ENCODE assay signal across 15 cellular contexts in the genomic region with DNA sequence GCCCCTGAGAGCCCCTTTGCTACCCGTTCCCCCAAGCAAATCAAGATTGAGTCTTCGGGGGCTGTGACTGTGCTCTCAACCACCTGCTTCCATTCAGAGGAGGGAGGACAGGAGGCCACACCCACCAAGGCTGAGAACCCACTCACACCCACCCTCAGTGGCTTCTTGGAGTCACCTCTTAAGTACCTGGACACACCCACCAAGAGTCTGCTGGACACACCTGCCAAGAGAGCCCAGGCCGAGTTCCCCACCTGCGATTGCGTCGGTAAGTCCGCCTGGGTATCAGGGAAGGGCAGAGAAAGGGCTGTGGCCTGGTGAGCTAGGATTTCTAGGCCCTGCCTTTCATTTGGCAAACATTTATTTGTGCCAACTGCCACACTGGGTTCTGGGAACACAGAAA.
DNase-seq lines count a peak whose midpoint lies in the region; ATAC-seq and TF ChIP-seq lines count a peak whose summit lies in the region.
"Had no signal": no experiment of that assay in that cellular context is flagged by ENCODE, and none has a peak within 500 bp of the region (broad histone marks: within the 10 kb centered on the region; RNA-seq: fewer than 3 reads in every experiment).

No MANE protein-coding gene starts in this region.

- H3K4me1 Mint-ChIP-seq in CD14-positive monocyte (peaks cover 12% of the 10 kb centered on the region), WTC11 (peaks cover 15% of the 10 kb centered on the region)
- H3K4me1 Mint-ChIP-seq in CD4-positive, alpha-beta T cell (ENCODE audit: low read depth): peaks cover 63% of the 10 kb centered on the region
- H3K4me1 Mint-ChIP-seq in stimulated activated memory B cell treated with anti-CD40 and anti-IgM and Interleukin-4, amounts not matched to agents 10 μg/mL and 1 μg/mL and 100 μg/mL, for 72 hours: peaks cover 36% of the 10 kb centered on the region
- H3K4me1 Mint-ChIP-seq in activated T-helper 2 cell treated with anti-CD3 and anti-CD28 coated beads, Interferon-gamma antibody, Interleukin-2, Interleukin-4, amounts not matched to agents 10 μg/mL and 5 μg/mL and 100 μg/mL, durations not matched to agents 14 hours and 24 hours and 36 hours (ENCODE audit: low read depth): peaks cover 18% of the 10 kb centered on the region

- H3K4me1 ChIP-seq in esophagus squamous epithelium: peaks cover 0 to 57% (median 12%) of the 10 kb centered on the region in 3 donors
- H3K4me1 ChIP-seq: SJSA1 had no signal

- H3K9me3 ChIP-seq in CD4-positive, alpha-beta T cell (ENCODE audit: control insufficient read depth, low read length): no peaks in the 10 kb centered on the region
- no peaks in the 10 kb centered on the region for H3K9me3 ChIP-seq in esophagus squamous epithelium
- H3K9me3 ChIP-seq: BLaER1 treated with 17β-estradiol and CSF1 and Interleukin-3, amounts not matched to agents 10 nM and 100 nM; Peyer's patch had no signal

- H3K36me3 ChIP-seq in esophagus squamous epithelium (peaks cover 0 to 36% (median 15%) of the 10 kb centered on the region in 3 donors), H7 (replicated peaks; ENCODE audit: control insufficient read depth, insufficient read depth, low read length) (no peaks in the 10 kb centered on the region; the same call in 1 of the 2 replicates)

- H3K27ac ChIP-seq in CD4-positive, alpha-beta T cell (ENCODE audit: low read depth, low read length): no peak overlapping the region
- peak overlapping the region in 3 of 4 donors; percentile 59 to 76 (median 73) for H3K27ac ChIP-seq in esophagus squamous epithelium
- H3K27ac ChIP-seq: GM23248, Peyer's patch, SJSA1 had no signal

- no peak for DNase-seq in CD14-positive monocyte (ENCODE audit: low spot score)
- DNase-seq in CD4-positive, alpha-beta T cell: no peak
- no peak for DNase-seq in esophagus squamous epithelium (lab: John Stamatoyannopoulos, UW)
- no peak for DNase-seq in WTC11 (ENCODE audit: low spot score)
- DNase-seq in H7: no peak
- no peak for DNase-seq in activated T-helper 2 cell treated with anti-CD3 and anti-CD28 coated beads, Interferon-gamma antibody, Interleukin-2, Interleukin-4, amounts not matched to agents 10 μg/mL and 5 μg/mL and 100 μg/mL, durations not matched to agents 14 hours and 24 hours and 36 hours (ENCODE audit: low spot score)
- DNase-seq: DND-41, GM23248, HCEC 1CT, NCI-H1105, NCI-H1694, Peyer's patch had no signal

- ATAC-seq in CD4-positive, alpha-beta T cell (ENCODE audit: poor library complexity): no peak
- no peak for ATAC-seq in stimulated activated memory B cell treated with anti-CD40 and anti-IgM and Interleukin-4, amounts not matched to agents 10 μg/mL and 1 μg/mL and 100 μg/mL, for 72 hours
- ATAC-seq in WTC11: no peak

- 70 to 100% methylated on average over 3 to 7 of the region's 7 CpGs for WGBS in esophagus squamous epithelium, 2 donors

- no peaks in the 10 kb centered on the region for H3K27me3 ChIP-seq in CD4-positive, alpha-beta T cell (ENCODE audit: control insufficient read depth, insufficient read depth, low read length)
- H3K27me3 ChIP-seq in esophagus squamous epithelium: no peaks in the 10 kb centered on the region
- no peaks in the 10 kb centered on the region for H3K27me3 ChIP-seq in H7 (ENCODE audit: control insufficient read depth, insufficient read depth, low read length)
- H3K27me3 ChIP-seq: BLaER1 treated with 17β-estradiol and CSF1 and Interleukin-3, amounts not matched to agents 10 nM and 100 nM; Peyer's patch; SJSA1 had no signal

- CTCF ChIA-PET in CD4-positive, alpha-beta T cell (lab: Charles Lee): no interaction called here
- CTCF ChIA-PET in WTC11 (lab: Charles Lee): interaction anchor here (0.7 kb wide), 1 partner anchor 202 kb away, joined by 3 read pairs; no protein-coding TSS in a partner anchor

- POLR2A ChIA-PET in CD4-positive, alpha-beta T cell (lab: Charles Lee): no interaction called here
- POLR2A ChIA-PET in WTC11 (lab: Charles Lee): no interaction called here

- H3K9me3 Mint-ChIP-seq in CD14-positive monocyte: no peaks in the 10 kb centered on the region
- no peaks in the 10 kb centered on the region for H3K9me3 Mint-ChIP-seq in CD4-positive, alpha-beta T cell
- H3K9me3 Mint-ChIP-seq in stimulated activated memory B cell treated with anti-CD40 and anti-IgM and Interleukin-4, amounts not matched to agents 10 μg/mL and 1 μg/mL and 100 μg/mL, for 72 hours: no peaks in the 10 kb centered on the region
- H3K9me3 Mint-ChIP-seq in WTC11: no peaks in the 10 kb centered on the region
- H3K9me3 Mint-ChIP-seq in activated T-helper 2 cell treated with anti-CD3 and anti-CD28 coated beads, Interferon-gamma antibody, Interleukin-2, Interleukin-4, amounts not matched to agents 10 μg/mL and 5 μg/mL and 100 μg/mL, durations not matched to agents 14 hours and 24 hours and 36 hours: no peaks in the 10 kb centered on the region

- no peak for TF ChIP-seq POLR2A in esophagus squamous epithelium (IDR thresholded peaks at IDR 0.05)

- H3K27ac Mint-ChIP-seq in CD14-positive monocyte (peak overlapping the region in 4 of 7 donors; percentile 32 to 63 (median 36)), WTC11 (no peak overlapping the region)
- peak overlapping the region; percentile 11 for H3K27ac Mint-ChIP-seq in CD4-positive, alpha-beta T cell
- H3K27ac Mint-ChIP-seq in stimulated activated memory B cell treated with anti-CD40 and anti-IgM and Interleukin-4, amounts not matched to agents 10 μg/mL and 1 μg/mL and 100 μg/mL, for 72 hours: peak overlapping the region; percentile 11
- H3K27ac Mint-ChIP-seq in activated T-helper 2 cell treated with anti-CD3 and anti-CD28 coated beads, Interferon-gamma antibody, Interleukin-2, Interleukin-4, amounts not matched to agents 10 μg/mL and 5 μg/mL and 100 μg/mL, durations not matched to agents 14 hours and 24 hours and 36 hours: no peak overlapping the region

- peaks cover 0 to 3% (median 0%) of the 10 kb centered on the region in 3 donors for H3K27me3 Mint-ChIP-seq in CD14-positive monocyte (ENCODE audit: low read depth in 3 of 3)
- H3K27me3 Mint-ChIP-seq in CD4-positive, alpha-beta T cell: no peaks in the 10 kb centered on the region
- no peaks in the 10 kb centered on the region for H3K27me3 Mint-ChIP-seq in stimulated activated memory B cell treated with anti-CD40 and anti-IgM and Interleukin-4, amounts not matched to agents 10 μg/mL and 1 μg/mL and 100 μg/mL, for 72 hours
- H3K27me3 Mint-ChIP-seq in WTC11 (ENCODE audit: low read depth): no peaks in the 10 kb centered on the region
- no peaks in the 10 kb centered on the region for H3K27me3 Mint-ChIP-seq in activated T-helper 2 cell treated with anti-CD3 and anti-CD28 coated beads, Interferon-gamma antibody, Interleukin-2, Interleukin-4, amounts not matched to agents 10 μg/mL and 5 μg/mL and 100 μg/mL, durations not matched to agents 14 hours and 24 hours and 36 hours (ENCODE audit: low read depth)

- peaks cover 53 to 65% of the 10 kb centered on the region in 2 donors for H3K36me3 Mint-ChIP-seq in CD14-positive monocyte
- peaks cover 33% of the 10 kb centered on the region for H3K36me3 Mint-ChIP-seq in CD4-positive, alpha-beta T cell (ENCODE audit: low read depth)
- H3K36me3 Mint-ChIP-seq in stimulated activated memory B cell treated with anti-CD40 and anti-IgM and Interleukin-4, amounts not matched to agents 10 μg/mL and 1 μg/mL and 100 μg/mL, for 72 hours: peaks cover 41% of the 10 kb centered on the region
- H3K36me3 Mint-ChIP-seq in WTC11: peaks cover 3% of the 10 kb centered on the region; the same call in 1 of the 2 replicates
- H3K36me3 Mint-ChIP-seq in activated T-helper 2 cell treated with anti-CD3 and anti-CD28 coated beads, Interferon-gamma antibody, Interleukin-2, Interleukin-4, amounts not matched to agents 10 μg/mL and 5 μg/mL and 100 μg/mL, durations not matched to agents 14 hours and 24 hours and 36 hours (ENCODE audit: low read depth): peaks cover 39% of the 10 kb centered on the region

- H3K4me3 ChIP-seq in esophagus squamous epithelium (no peak overlapping the region), H7 (ENCODE audit: insufficient read depth, low read depth, low read length) (no peak overlapping the region)
- H3K4me3 ChIP-seq: BLaER1 treated with 17β-estradiol and CSF1 and Interleukin-3, amounts not matched to agents 10 nM and 100 nM; GM23248; Peyer's patch; SJSA1 had no signal

- intact Hi-C loops in CD14-positive monocyte (cut with micrococcal nuclease): no loop called here
- intact Hi-C loops in CD4-positive, alpha-beta T cell (cut with DNase I, micrococcal nuclease): no loop called here
- intact Hi-C loops in esophagus squamous epithelium (cut with DNase I): no loop called here
- intact Hi-C loops in activated T-helper 2 cell treated with anti-CD3 and anti-CD28 coated beads, Interferon-gamma antibody, Interleukin-2, Interleukin-4, amounts not matched to agents 10 μg/mL and 5 μg/mL and 100 μg/mL, durations not matched to agents 14 hours and 24 hours and 36 hours (cut with micrococcal nuclease): no loop called here

- no peak for TF ChIP-seq CTCF in CD14-positive monocyte (IDR thresholded peaks at IDR 0.05)
- no peak for TF ChIP-seq CTCF in CD4-positive, alpha-beta T cell (IDR thresholded peaks at IDR 0.05)
- no peak for TF ChIP-seq CTCF in esophagus squamous epithelium (IDR thresholded peaks at IDR 0.05)
- TF ChIP-seq CTCF in WTC11 (IDR thresholded peaks at IDR 0.05): no peak

- H3K4me3 Mint-ChIP-seq in CD14-positive monocyte (no peak overlapping the region), WTC11 (no peak overlapping the region)
- H3K4me3 Mint-ChIP-seq in CD4-positive, alpha-beta T cell: no peak overlapping the region
- no peak overlapping the region for H3K4me3 Mint-ChIP-seq in stimulated activated memory B cell treated with anti-CD40 and anti-IgM and Interleukin-4, amounts not matched to agents 10 μg/mL and 1 μg/mL and 100 μg/mL, for 72 hours
- H3K4me3 Mint-ChIP-seq in activated T-helper 2 cell treated with anti-CD3 and anti-CD28 coated beads, Interferon-gamma antibody, Interleukin-2, Interleukin-4, amounts not matched to agents 10 μg/mL and 5 μg/mL and 100 μg/mL, durations not matched to agents 14 hours and 24 hours and 36 hours (ENCODE audit: low read depth): no peak overlapping the region

Comparison
In these comparisons a context has a peak if more than half of its experiments do, and no peak if none do; other contexts are left out.
1. H3K27ac Mint-ChIP-seq: peak in CD14-positive monocyte (4 of 7), CD4-positive, alpha-beta T cell (single experiment) and stimulated activated memory B cell treated with anti-CD40 and anti-IgM and Interleukin-4, amounts not matched to agents 10 μg/mL and 1 μg/mL and 100 μg/mL, for 72 hours (single experiment); none in WTC11 (single experiment) and activated T-helper 2 cell treated with anti-CD3 and anti-CD28 coated beads, Interferon-gamma antibody, Interleukin-2, Interleukin-4, amounts not matched to agents 10 μg/mL and 5 μg/mL and 100 μg/mL, durations not matched to agents 14 hours and 24 hours and 36 hours (single experiment).